ENCODE assay signal across 16 cellular contexts in the genomic region with DNA sequence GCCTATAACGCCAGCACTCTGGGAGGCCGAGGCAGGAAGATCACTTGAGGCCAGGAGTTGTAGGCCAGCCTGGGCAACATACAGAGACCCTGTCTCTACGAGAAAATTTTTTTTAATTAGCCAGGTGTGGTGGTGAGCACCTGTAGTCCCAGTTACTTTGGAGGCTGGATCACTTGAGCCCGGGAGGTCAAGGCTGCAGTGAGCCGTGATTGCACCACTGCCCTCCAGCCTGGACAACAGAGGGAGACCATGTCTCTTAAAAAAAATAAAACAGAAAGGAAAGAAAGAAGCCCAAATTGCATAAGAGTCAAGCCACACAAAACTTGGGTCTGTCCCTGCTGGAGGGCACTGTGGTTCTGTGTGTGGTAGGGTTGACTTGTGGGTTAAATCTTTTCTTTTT.
DNase-seq lines count a peak whose midpoint lies in the region; ATAC-seq and TF ChIP-seq lines count a peak whose summit lies in the region.
"Had no signal": no experiment of that assay in that cellular context is flagged by ENCODE, and none has a peak within 500 bp of the region (broad histone marks: within the 10 kb centered on the region; RNA-seq: fewer than 3 reads in every experiment).

No MANE protein-coding gene starts in this region.

- H4K91ac ChIP-seq in H9 (ENCODE audit: insufficient read length, low read depth, low read length), result no peak overlapping the region

- no CpG with 5 or more reads among the region's 5 CpGs for WGBS in H9 (ENCODE audit: extremely low coverage, insufficient read length, low lambda C conversion rate)

- no peaks in the 10 kb centered on the region for H3K79me1 ChIP-seq in H9 (ENCODE audit: insufficient read depth, low read depth, low read length, poor library complexity, severe bottlenecking)

- H3K4me1 ChIP-seq in GM23338 (ENCODE audit: insufficient read depth) (peaks cover 19% of the 10 kb centered on the region), H9 (ENCODE audit: insufficient read depth, low read length) (peaks cover 14% of the 10 kb centered on the region)
- H3K4me1 ChIP-seq: A549, Caco-2 had no signal

- H3K4me3 Mint-ChIP-seq in GM23338 (no peak overlapping the region), H9 (no peak overlapping the region), brain (no peak overlapping the region), nephron (no peak overlapping the region)
- H3K4me3 Mint-ChIP-seq: CD14-positive monocyte; CD8-positive, alpha-beta T cell had no signal

- H3K27ac ChIP-seq in GM23338 (ENCODE audit: low read depth) (peak overlapping the region; percentile 28; the same call in 1 of the 2 replicates), H9 (ENCODE audit: insufficient read length, low read depth, low read length) (no peak overlapping the region)
- H3K27ac ChIP-seq: GM23248 had no signal

- H3K56ac ChIP-seq in H9 (ENCODE audit: insufficient read length, low read depth, low read length), result no peak overlapping the region

- H3K9me3 Mint-ChIP-seq in GM23338 (peaks cover 8% of the 10 kb centered on the region; the same call in 2 of the 3 replicates), H9 (peaks cover 2 to 3% of the 10 kb centered on the region in 2 experiments; a peak in 3 of 5 replicates), brain (peaks cover 0 to 6% (median 2%) of the 10 kb centered on the region in 5 experiments), nephron (no peaks in the 10 kb centered on the region)
- H3K9me3 Mint-ChIP-seq: CD8-positive, alpha-beta T cell had no signal

- ATAC-seq in GM23338 (no peak), GM18519 (IDR thresholded peaks at IDR 0.05; ENCODE audit: low FRiP score, unreplicated experiment) (no peak), GM18520 (IDR thresholded peaks at IDR 0.05; ENCODE audit: unreplicated experiment) (no peak)
- ATAC-seq: A549; CD8-positive, alpha-beta T cell; K562 had no signal

- H3K27me3 Mint-ChIP-seq in GM23338 (ENCODE audit: insufficient read depth, low read depth, poor library complexity), result peaks cover 15% of the 10 kb centered on the region
- no peaks in the 10 kb centered on the region; the same call in none of the 2 replicates for H3K27me3 Mint-ChIP-seq in H9 (ENCODE audit: low read depth)
- peaks cover 3% of the 10 kb centered on the region for H3K27me3 Mint-ChIP-seq in brain
- peaks cover 4% of the 10 kb centered on the region for H3K27me3 Mint-ChIP-seq in nephron (ENCODE audit: low read depth)

- 0 out of 2 replicates have a peak, but pooled peaks cover 4% of the 10 kb centered on the region for H3F3A ChIP-seq in GM23338 (replicated peaks; ENCODE audit: low read depth)

- no peak overlapping the region for H3K4me3 ChIP-seq in GM23338
- H3K4me3 ChIP-seq: A549, GM23248, HAP-1, K562 had no signal

- H3K36me3 ChIP-seq in GM23338 (ENCODE audit: insufficient read depth), result no peaks in the 10 kb centered on the region
- H3K36me3 ChIP-seq: HAP-1 had no signal

- H3K9ac ChIP-seq in H9 (ENCODE audit: extremely low read depth, insufficient read length, low read length), result no peak overlapping the region
- H3K9ac ChIP-seq: GM23248 had no signal

- H3K27ac Mint-ChIP-seq in GM23338 (peak overlapping the region; percentile 15; the same call in 1 of the 2 replicates), H9 (peak overlapping the region in 2 of 3 experiments; percentile 76 to 99; a peak in 5 of 7 replicates), brain (peak overlapping the region; percentile 92 to 98 (median 94)), nephron (peak overlapping the region; percentile 1 to 36 (median 2))
- H3K27ac Mint-ChIP-seq: CD8-positive, alpha-beta T cell had no signal

- H3K9me3 ChIP-seq in H9 (ENCODE audit: control insufficient read depth, low read depth, low read length), result no peaks in the 10 kb centered on the region
- H3K9me3 ChIP-seq: A549, Caco-2, HAP-1 had no signal

- no peak overlapping the region for H2BK15ac ChIP-seq in H9 (ENCODE audit: low read depth, low read length)

- H3K79me2 ChIP-seq in GM23338 (replicated peaks; ENCODE audit: insufficient read depth) (no peaks in the 10 kb centered on the region), H9 (ENCODE audit: insufficient read depth, low read length) (no peaks in the 10 kb centered on the region)

- peaks cover 5% of the 10 kb centered on the region for H3K23me2 ChIP-seq in H9 (ENCODE audit: insufficient read length, low read depth, low read length, poor library complexity, severe bottlenecking)

- H2BK5ac ChIP-seq in H9 (ENCODE audit: insufficient read length, low read length), result no peak overlapping the region

- H3K9me2 ChIP-seq in GM23338 (ENCODE audit: insufficient read depth), result peaks cover 5% of the 10 kb centered on the region; the same call in 1 of the 2 replicates

- no peak overlapping the region for H2BK12ac ChIP-seq in H9 (ENCODE audit: insufficient read length, low read depth, low read length)

- H3K4me2 ChIP-seq in GM23338 (no peak overlapping the region), H9 (ENCODE audit: insufficient read depth, insufficient read length, low read length) (no peak overlapping the region)
- H3K4me2 ChIP-seq: A549 had no signal

- H2BK120ac ChIP-seq in H9 (ENCODE audit: low read depth, low read length, poor library complexity, severe bottlenecking), result no peak overlapping the region

- H3K4me1 Mint-ChIP-seq in GM23338 (peaks cover 22% of the 10 kb centered on the region), H9 (peaks cover 24 to 40% of the 10 kb centered on the region in 2 experiments), brain (peaks cover 34% of the 10 kb centered on the region), nephron (peaks cover 15% of the 10 kb centered on the region)
- H3K4me1 Mint-ChIP-seq: CD14-positive monocyte had no signal

- H3K4ac ChIP-seq in H9 (ENCODE audit: low read depth, low read length), result no peak overlapping the region

- no peak overlapping the region for H2AK5ac ChIP-seq in H9 (ENCODE audit: insufficient read length, low read length)

- no peak overlapping the region for H4K5ac ChIP-seq in H9 (ENCODE audit: insufficient read length, low read depth, low read length)

- H2BK20ac ChIP-seq in H9 (ENCODE audit: low read depth, low read length, poor library complexity, severe bottlenecking), result no peak overlapping the region

- no peaks in the 10 kb centered on the region for H4K20me1 ChIP-seq in GM23338 (replicated peaks; ENCODE audit: insufficient read depth)
- no peaks in the 10 kb centered on the region for H4K20me1 ChIP-seq in H9 (ENCODE audit: control insufficient read depth, insufficient read depth, insufficient read length)

- no peak overlapping the region for H3K23ac ChIP-seq in H9 (ENCODE audit: insufficient read length, low read depth, low read length)

- TF ChIP-seq CTCF in GM23338 (conservative IDR thresholded peaks at IDR 0.05; ENCODE audit: low read depth in 2 of 2) (no peak), H9 (conservative IDR thresholded peaks at IDR 0.05) (no peak), brain (conservative IDR thresholded peaks at IDR 0.05) (no peak), nephron (IDR thresholded peaks at IDR 0.05; ENCODE audit: unreplicated experiment in 3 of 3) (no peak)

- H4K8ac ChIP-seq in H9 (replicated peaks; ENCODE audit: insufficient read length, low read depth, low read length), result no peak overlapping the region

- H3K27me3 ChIP-seq in GM23338 (ENCODE audit: insufficient read depth) (no peaks in the 10 kb centered on the region), H9 (ENCODE audit: insufficient read depth, low read length) (no peaks in the 10 kb centered on the region)

- H2AFZ ChIP-seq in GM23338 (no peak overlapping the region), H9 (ENCODE audit: low read length) (no peak overlapping the region)
- H2AFZ ChIP-seq: GM23248 had no signal

- no peak overlapping the region for H3K18ac ChIP-seq in H9 (ENCODE audit: insufficient read length, low read depth, low read length)

- H3T11ph ChIP-seq in H9 (ENCODE audit: low read length), result no peak overlapping the region

- H3K14ac ChIP-seq in H9 (ENCODE audit: insufficient read depth, low read length), result no peak overlapping the region

- H3K36me3 Mint-ChIP-seq in GM23338 (ENCODE audit: low read depth) (peaks cover 3% of the 10 kb centered on the region; the same call in 2 of the 3 replicates), H9 (ENCODE audit: insufficient read depth in 1 of 3, low read depth in 3 of 3) (peaks cover 0 to 3% (median 3%) of the 10 kb centered on the region in 3 experiments; a peak in 3 of 7 replicates), brain (no peaks in the 10 kb centered on the region), nephron (ENCODE audit: low read depth) (no peaks in the 10 kb centered on the region)
- H3K36me3 Mint-ChIP-seq: CD14-positive monocyte; CD8-positive, alpha-beta T cell had no signal

- DNase-seq in GM23338 (ENCODE audit: low spot score) (no peak), H9 (peak; percentile 25), NOMO-1 treated with DMSO at 0.1 percent for 48 hours (lab: John Stamatoyannopoulos, UW; ENCODE audit: unreplicated experiment) (no peak)
- DNase-seq: Caco-2, DND-41, GDM1, GM23248 had no signal

TF ChIP-seq in GM23338, 12 proteins besides CTCF, POLR2A, EP300 and RAD21 (continues in another document):
- TF ChIP-seq CREB1 (CRISPR knock-in tag; IDR thresholded peaks at IDR 0.05; ENCODE audit: low read depth) (no peak), POLR2AphosphoS5 (IDR thresholded peaks at IDR 0.05; ENCODE audit: low read depth) (no peak), EZH2 (IDR thresholded peaks at IDR 0.05; ENCODE audit: low read depth, unreplicated experiment) (no peak)
- TF ChIP-seq, protein P1, sequence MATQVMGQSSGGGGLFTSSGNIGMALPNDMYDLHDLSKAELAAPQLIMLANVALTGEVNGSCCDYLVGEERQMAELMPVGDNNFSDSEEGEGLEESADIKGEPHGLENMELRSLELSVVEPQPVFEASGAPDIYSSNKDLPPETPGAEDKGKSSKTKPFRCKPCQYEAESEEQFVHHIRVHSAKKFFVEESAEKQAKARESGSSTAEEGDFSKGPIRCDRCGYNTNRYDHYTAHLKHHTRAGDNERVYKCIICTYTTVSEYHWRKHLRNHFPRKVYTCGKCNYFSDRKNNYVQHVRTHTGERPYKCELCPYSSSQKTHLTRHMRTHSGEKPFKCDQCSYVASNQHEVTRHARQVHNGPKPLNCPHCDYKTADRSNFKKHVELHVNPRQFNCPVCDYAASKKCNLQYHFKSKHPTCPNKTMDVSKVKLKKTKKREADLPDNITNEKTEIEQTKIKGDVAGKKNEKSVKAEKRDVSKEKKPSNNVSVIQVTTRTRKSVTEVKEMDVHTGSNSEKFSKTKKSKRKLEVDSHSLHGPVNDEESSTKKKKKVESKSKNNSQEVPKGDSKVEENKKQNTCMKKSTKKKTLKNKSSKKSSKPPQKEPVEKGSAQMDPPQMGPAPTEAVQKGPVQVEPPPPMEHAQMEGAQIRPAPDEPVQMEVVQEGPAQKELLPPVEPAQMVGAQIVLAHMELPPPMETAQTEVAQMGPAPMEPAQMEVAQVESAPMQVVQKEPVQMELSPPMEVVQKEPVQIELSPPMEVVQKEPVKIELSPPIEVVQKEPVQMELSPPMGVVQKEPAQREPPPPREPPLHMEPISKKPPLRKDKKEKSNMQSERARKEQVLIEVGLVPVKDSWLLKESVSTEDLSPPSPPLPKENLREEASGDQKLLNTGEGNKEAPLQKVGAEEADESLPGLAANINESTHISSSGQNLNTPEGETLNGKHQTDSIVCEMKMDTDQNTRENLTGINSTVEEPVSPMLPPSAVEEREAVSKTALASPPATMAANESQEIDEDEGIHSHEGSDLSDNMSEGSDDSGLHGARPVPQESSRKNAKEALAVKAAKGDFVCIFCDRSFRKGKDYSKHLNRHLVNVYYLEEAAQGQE (IDR thresholded peaks at IDR 0.05; ENCODE audit: unreplicated experiment), result no peak

Comparison
In these comparisons a context has a peak if more than half of its experiments do, and no peak if none do; other contexts are left out.
1. H3K27ac Mint-ChIP-seq: peak in every context shown above with its lines; median percentile 94 in brain; 88 in H9; 15 in GM23338; 2 in nephron.